Comparison of ENCODE assay signal across 23 cellular contexts in genomic region chr12:71166280-71166679, GRCh38. TPM values are rescaled to one million over a fixed set of nuclear protein-coding genes. Genes with fewer than 3 reads are reported as not detected.
A peak's percentile ranks its signal among the peaks of the same experiment; 100 is the strongest.
DNase-seq lines count a peak whose midpoint lies in the region; ATAC-seq and TF ChIP-seq lines count a peak whose summit lies in the region.
"Had no signal": no experiment of that assay in that cellular context is flagged by ENCODE, and none has a peak within 500 bp of the region (broad histone marks: within the 10 kb centered on the region; RNA-seq: fewer than 3 reads in every experiment).

No MANE protein-coding gene starts in this region.

- H3K27ac Mint-ChIP-seq in chondrocyte (ENCODE audit: unreplicated experiment), result no peak overlapping the region
- H3K27ac Mint-ChIP-seq: CD14-positive monocyte; CD4-positive, alpha-beta memory T cell; GM23338; HFFc6; IgD-negative memory B cell had no signal

- intact Hi-C loops in Right ventricle myocardium inferior (cut with DNase I), result no loop called here
- intact Hi-C loops in cardiac septum (cut with DNase I), result no loop called here

- DNase-seq in Right ventricle myocardium inferior (ENCODE audit: missing footprints) (peak; percentile 35), cardiac septum (ENCODE audit: low spot score) (no peak), chondrocyte (ENCODE audit: low spot score) (peak; percentile 82), mesenteric fat pad (ENCODE audit: low spot score) (peak; percentile 87), NCI-H774 (lab: John Stamatoyannopoulos, UW) (no peak), GM13976 (ENCODE audit: low spot score) (no peak)
- DNase-seq: 8988T; CD4-positive, alpha-beta memory T cell; DMS 273 treated with DMSO at 0.1 percent for 48 hours; DMS53; DND-41; EL; H7; HFFc6 had no signal

- in situ Hi-C loops in GM13976 (cut with MboI; ENCODE audit: low sequenced_read_pairs, unreplicated experiment), result no loop called here

- H3K4me3 Mint-ChIP-seq in chondrocyte (ENCODE audit: unreplicated experiment), result no peak overlapping the region
- H3K4me3 Mint-ChIP-seq: CD14-positive monocyte; CD4-positive, alpha-beta memory T cell; GM23338; HFFc6; IgD-negative memory B cell had no signal

- H3K27me3 Mint-ChIP-seq in chondrocyte (ENCODE audit: low read depth), result no peaks in the 10 kb centered on the region
- H3K27me3 Mint-ChIP-seq: CD4-positive, alpha-beta memory T cell; IgD-negative memory B cell had no signal

- TF ChIP-seq POLR2A in GM18505 (IDR thresholded peaks at IDR 0.05; ENCODE audit: borderline replicate concordance, extremely low read depth, insufficient read depth, insufficient read length), result no peak

- TF ChIP-seq CTCF in 22Rv1 (IDR thresholded peaks at IDR 0.05) (no peak), chondrocyte (IDR thresholded peaks at IDR 0.05) (no peak), GM13976 (IDR thresholded peaks at IDR 0.05; ENCODE audit: borderline replicate concordance, control extremely low read depth, extremely low read depth, insufficient read depth, missing control alignments) (no peak)

- H3K36me3 Mint-ChIP-seq in chondrocyte (ENCODE audit: low read depth), result no peaks in the 10 kb centered on the region
- H3K36me3 Mint-ChIP-seq: CD14-positive monocyte; CD4-positive, alpha-beta memory T cell; IgD-negative memory B cell had no signal

- H3K9me3 Mint-ChIP-seq in chondrocyte (ENCODE audit: low read depth), result peaks cover 7% of the 10 kb centered on the region

- H3K4me1 Mint-ChIP-seq in chondrocyte (ENCODE audit: low read depth), result peaks cover 4% of the 10 kb centered on the region
- H3K4me1 Mint-ChIP-seq: CD14-positive monocyte; CD4-positive, alpha-beta memory T cell; GM23338; IgD-negative memory B cell had no signal

- H3K27ac ChIP-seq in 22Rv1, result peak overlapping the region; percentile 99
- H3K27ac ChIP-seq: BLaER1 had no signal

- ATAC-seq in Right ventricle myocardium inferior, result no peak
- ATAC-seq in GM18505 (IDR thresholded peaks at IDR 0.05; ENCODE audit: unreplicated experiment), result no peak
- ATAC-seq: GM12878, GM23338, HCT116 had no signal

RNA-seq across cellular contexts. Expression of gene TSPAN8, which starts 8.5 kb away (rescaled TPM):
- total RNA-seq in Right ventricle myocardium inferior (not detected), cardiac septum (not detected), chondrocyte (0.22 TPM in 1 of 3 replicates, not detected in the others), mesenteric fat pad (1.8 TPM)
- total RNA-seq: CD4-positive, alpha-beta memory T cell; G401; GM23338; H7; HFFc6 had no signal

Comparison
In these comparisons a context has a peak if more than half of its experiments do, and no peak if none do; other contexts are left out.
1. DNase-seq: peak in Right ventricle myocardium inferior (single experiment), chondrocyte (single experiment) and mesenteric fat pad (single experiment); none in cardiac septum (single experiment), NCI-H774 (single experiment) and GM13976 (single experiment).